ENCODE assay signal across 8 cellular contexts in genomic region chr12:4539167-4539870, GRCh38. TPM values are rescaled to one million over a fixed set of nuclear protein-coding genes. Genes with fewer than 3 reads are reported as not detected.
DNase-seq lines count a peak whose midpoint lies in the region; ATAC-seq, FAIRE-seq and TF ChIP-seq lines count a peak whose summit lies in the region.

No MANE protein-coding gene starts in this region.

- no peak for TF ChIP-seq CTCF in right lobe of liver (IDR thresholded peaks at IDR 0.05)

- peak overlapping the region; percentile 100 for H3K27ac Mint-ChIP-seq in activated naive CD4-positive, alpha-beta T cell treated with anti-CD3 and anti-CD28 coated beads, Interleukin-2, amount 50 U/mL, for 24 hours
- peak overlapping the region; percentile 99 for H3K27ac Mint-ChIP-seq in activated naive CD8-positive, alpha-beta T cell

- no peak for DNase-seq in activated naive CD4-positive, alpha-beta T cell treated with anti-CD3 and anti-CD28 coated beads, Interleukin-2, amount 50 U/mL, for 16 hours
- DNase-seq in right lobe of liver (no peak), urothelium cell line (ENCODE audit: low spot score) (no peak), NCI-H748 treated with DMSO at 0.1 percent for 48 hours (lab: John Stamatoyannopoulos, UW) (no peak), AG08396 (ENCODE audit: low spot score) (no peak)

- peaks cover 33% of the 10 kb centered on the region for H3K4me1 Mint-ChIP-seq in activated naive CD4-positive, alpha-beta T cell treated with anti-CD3 and anti-CD28 coated beads, Interleukin-2, amount 50 U/mL, for 24 hours
- H3K4me1 Mint-ChIP-seq in activated naive CD8-positive, alpha-beta T cell (ENCODE audit: low read depth): peaks cover 28% of the 10 kb centered on the region

- H3K4me3 Mint-ChIP-seq in activated naive CD4-positive, alpha-beta T cell treated with anti-CD3 and anti-CD28 coated beads, Interleukin-2, amount 50 U/mL, for 24 hours: peak overlapping the region; percentile 95
- H3K4me3 Mint-ChIP-seq in activated naive CD8-positive, alpha-beta T cell: peak overlapping the region; percentile 99

- H3K9me3 Mint-ChIP-seq in activated naive CD4-positive, alpha-beta T cell treated with anti-CD3 and anti-CD28 coated beads, Interleukin-2, amount 50 U/mL, for 24 hours: no peaks in the 10 kb centered on the region
- no peaks in the 10 kb centered on the region for H3K9me3 Mint-ChIP-seq in activated naive CD8-positive, alpha-beta T cell (ENCODE audit: low read depth)

- intact Hi-C loops in right lobe of liver (cut with DNase I): no loop called here

- H3K36me3 Mint-ChIP-seq in activated naive CD4-positive, alpha-beta T cell treated with anti-CD3 and anti-CD28 coated beads, Interleukin-2, amount 50 U/mL, for 24 hours: no peaks in the 10 kb centered on the region
- H3K36me3 Mint-ChIP-seq in activated naive CD8-positive, alpha-beta T cell: peaks cover 2% of the 10 kb centered on the region

- peak overlapping the region; percentile 76 to 87 (median 87) for H3K4me3 ChIP-seq in right lobe of liver

- no peak overlapping the region for H3K27ac ChIP-seq in right lobe of liver

- no peak for TF ChIP-seq POLR2A in right lobe of liver (IDR thresholded peaks at IDR 0.05)

- ATAC-seq in right lobe of liver (no peak), HG03139 (IDR thresholded peaks at IDR 0.05; ENCODE audit: unreplicated experiment) (no peak)

- H3K4me1 ChIP-seq in right lobe of liver: peaks cover 0 to 14% (median 6%) of the 10 kb centered on the region in 4 donors

- H3K9me3 ChIP-seq in right lobe of liver: no peaks in the 10 kb centered on the region

- no peaks in the 10 kb centered on the region for H3K27me3 Mint-ChIP-seq in activated naive CD4-positive, alpha-beta T cell treated with anti-CD3 and anti-CD28 coated beads, Interleukin-2, amount 50 U/mL, for 24 hours
- H3K27me3 Mint-ChIP-seq in activated naive CD8-positive, alpha-beta T cell: no peaks in the 10 kb centered on the region

- peaks cover 0 to under 1% (median 0%) of the 10 kb centered on the region in 4 donors for H3K36me3 ChIP-seq in right lobe of liver

- WGBS in right lobe of liver (ENCODE audit: insufficient coverage, low coverage, low lambda C conversion rate, missing lambda C conversion rate): 7% methylated on average over 16 of the region's 16 CpGs

- FAIRE-seq in urothelium cell line (lab: Jason Lieb, UNC): peak; percentile 87

- no peaks in the 10 kb centered on the region for H3K27me3 ChIP-seq in right lobe of liver

RNA-seq across cellular contexts. Expression of gene RAD51AP1, which starts 0.6 kb away (rescaled TPM):
- total RNA-seq in right lobe of liver: 1 to 10 TPM in 3 of 6 experiments, under 1 TPM in 3; 0.56 to 5.1 (median 1.3) TPM

RNA-seq across cellular contexts. Expression of gene DYRK4, which starts 22.7 kb away (rescaled TPM):
- total RNA-seq in right lobe of liver: 10 to 100 TPM in 4 of 6 experiments, 1 to 10 TPM in 2; 8.9 to 16.7 (median 10.6) TPM
